Comparison of ENCODE assay signal across 8 cellular contexts in the genomic region with DNA sequence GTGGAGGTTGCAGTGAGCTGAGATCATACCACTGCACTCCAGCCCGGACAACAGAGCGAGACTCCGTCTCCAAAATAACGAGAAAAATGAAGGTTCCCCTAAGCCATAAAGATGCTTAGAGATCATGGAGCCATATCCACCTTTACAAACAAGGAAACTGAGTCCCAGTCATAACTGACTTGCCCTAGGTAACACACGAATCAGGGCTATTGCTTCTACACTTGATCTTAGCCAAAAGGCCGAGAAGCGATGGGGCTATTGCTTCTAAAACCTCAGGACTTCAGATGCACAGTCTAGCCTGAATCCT. TPM values are rescaled to one million over a fixed set of nuclear protein-coding genes. Genes with fewer than 3 reads are reported as not detected.
DNase-seq lines count a peak whose midpoint lies in the region; ATAC-seq and TF ChIP-seq lines count a peak whose summit lies in the region.

No MANE protein-coding gene starts in this region.

- H3K79me1 ChIP-seq in IMR-90 (ENCODE audit: low read depth in 1 of 2, low read length in 2 of 2): peaks cover 0 to 18% of the 10 kb centered on the region in 2 experiments; a peak in 3 of 4 replicates

- TF ChIP-seq POLR2A in IMR-90 (IDR thresholded peaks at IDR 0.05; ENCODE audit: low read depth, low read length): no peak

- peaks cover 43% of the 10 kb centered on the region for H3K4me1 ChIP-seq in IMR-90 (ENCODE audit: control insufficient read depth, insufficient read depth, low read length)
- H3K4me1 ChIP-seq in naive thymus-derived CD4-positive, alpha-beta T cell (ENCODE audit: control insufficient read depth in 2 of 2, insufficient read depth in 2 of 2, low read length in 2 of 2): peaks cover 30 to 40% of the 10 kb centered on the region in 2 donors

- TF ChIP-seq RAD21 in IMR-90 (IDR thresholded peaks at IDR 0.05; ENCODE audit: low read length): no peak

- H3K27me3 Mint-ChIP-seq in chondrocyte (ENCODE audit: low read depth): no peaks in the 10 kb centered on the region
- no peaks in the 10 kb centered on the region for H3K27me3 Mint-ChIP-seq in naive thymus-derived CD4-positive, alpha-beta T cell

- peak overlapping the region; percentile 98 for H2AK5ac ChIP-seq in IMR-90 (ENCODE audit: low read depth, low read length)

- H2BK15ac ChIP-seq in IMR-90 (ENCODE audit: low read depth, low read length): peak overlapping the region; percentile 96

- CTCF ChIA-PET in AG04450 (lab: Charles Lee): interaction anchor here (0.8 to 1.1 kb wide), 4 partner anchors 12 to 144 kb away, joined by 3 to 7 read pairs (median 4); partner anchors contain the start of gene CA11
- CTCF ChIA-PET in IMR-90 (lab: Yijun Ruan, JAX): no interaction called here
- CTCF ChIA-PET in naive thymus-derived CD4-positive, alpha-beta T cell (lab: Charles Lee): interaction anchor here (1.0 to 1.3 kb wide), 3 partner anchors 10 to 13 kb away, joined by 3 to 4 read pairs (median 3); no protein-coding TSS in a partner anchor

- peaks cover 4% of the 10 kb centered on the region; the same call in 1 of the 2 replicates for H4K20me1 ChIP-seq in IMR-90 (ENCODE audit: insufficient read depth, low read length)

- peak overlapping the region; percentile 61 for H3K23ac ChIP-seq in IMR-90 (ENCODE audit: low read depth, low read length)

- H3K9me1 ChIP-seq in IMR-90 (ENCODE audit: insufficient read depth, low read length): peaks cover 28% of the 10 kb centered on the region

- H3K27me3 ChIP-seq in AG04450 (ENCODE audit: control insufficient read depth, insufficient read depth, low read length) (no peaks in the 10 kb centered on the region), IMR-90 (ENCODE audit: control insufficient read depth, insufficient read depth, low read length) (no peaks in the 10 kb centered on the region)
- no peaks in the 10 kb centered on the region for H3K27me3 ChIP-seq in naive thymus-derived CD4-positive, alpha-beta T cell (ENCODE audit: control insufficient read depth in 2 of 2, insufficient read depth in 2 of 2, low read length in 2 of 2)

- no peak for DNase-seq in AG04450 (ENCODE audit: low read depth, low spot score)
- no peak for DNase-seq in IMR-90
- no peak for DNase-seq in chondrocyte (ENCODE audit: low spot score)
- DNase-seq in naive thymus-derived CD4-positive, alpha-beta T cell: no peak
- DNase-seq in RPMI8226: no peak

- H3K14ac ChIP-seq in IMR-90 (replicated peaks; ENCODE audit: low read depth, low read length): peak overlapping the region; percentile 95

- ATAC-seq in IMR-90 (ENCODE audit: low read depth) (no peak), HG03025 (IDR thresholded peaks at IDR 0.05; ENCODE audit: low FRiP score, unreplicated experiment) (no peak), HG03159 (IDR thresholded peaks at IDR 0.05; ENCODE audit: unreplicated experiment) (no peak), GM18868 (IDR thresholded peaks at IDR 0.05; ENCODE audit: unreplicated experiment) (no peak)
- ATAC-seq in naive thymus-derived CD4-positive, alpha-beta T cell: no peak

- peak overlapping the region; percentile 86 for H3K27ac Mint-ChIP-seq in chondrocyte (ENCODE audit: unreplicated experiment)
- peak overlapping the region; percentile 84 to 97 (median 94) for H3K27ac Mint-ChIP-seq in naive thymus-derived CD4-positive, alpha-beta T cell

- no TSS peak for BruUV-seq in IMR-90 (replicated peaks; lab: Mats Ljungman, UMichigan)

- TF ChIP-seq CTCF in AG04450 (IDR thresholded peaks at IDR 0.05; ENCODE audit: low read depth, low read length) (no peak), IMR-90 (conservative IDR thresholded peaks at IDR 0.05; ENCODE audit: low read depth, low read length) (no peak), chondrocyte (IDR thresholded peaks at IDR 0.05) (no peak)

- intact Hi-C loops in IMR-90 (cut with micrococcal nuclease): no loop called here
- intact Hi-C loops in naive thymus-derived CD4-positive, alpha-beta T cell (cut with micrococcal nuclease): loop anchor here (2.0 to 10.0 kb wide), 4 partner anchors 481 to 1241 kb away; partner anchors contain the start of genes C19orf73 (in 2 of the 2), PPFIA3 (in 2 of the 2), AKT1S1 (in 1 of the 2) and LIN7B (in 1 of the 2)

- H3K56ac ChIP-seq in IMR-90 (ENCODE audit: extremely low read depth, insufficient read depth, low read length): peak overlapping the region; percentile 63

- peak overlapping the region; percentile 92 for H3K18ac ChIP-seq in IMR-90 (ENCODE audit: low read depth, low read length)

- WGBS in IMR-90 (ENCODE audit: extremely low coverage in 2 of 2, insufficient read length in 1 of 2), 2 experiments: no CpG with 5 or more reads among the region's 7 CpGs

- H2AK9ac ChIP-seq in IMR-90 (replicated peaks; ENCODE audit: low read depth, low read length, poor library complexity): peak overlapping the region; percentile 88

- H3K9me3 ChIP-seq in AG04450 (ENCODE audit: control insufficient read depth, insufficient read depth, low read length): peaks cover 9% of the 10 kb centered on the region; the same call in 1 of the 2 replicates
- no peaks in the 10 kb centered on the region for H3K9me3 ChIP-seq in IMR-90 (ENCODE audit: control insufficient read depth, insufficient read depth, low read length)
- H3K9me3 ChIP-seq in naive thymus-derived CD4-positive, alpha-beta T cell (ENCODE audit: control insufficient read depth in 2 of 3, low read length in 3 of 3): no peaks in the 10 kb centered on the region

- H3K4me2 ChIP-seq in IMR-90 (ENCODE audit: low read depth, low read length): peak overlapping the region; percentile 67

- peak overlapping the region; percentile 96 for H3K4ac ChIP-seq in IMR-90 (ENCODE audit: low read depth, low read length)

- H2BK20ac ChIP-seq in IMR-90 (ENCODE audit: low read depth, low read length): peak overlapping the region; percentile 99

- H2AFZ ChIP-seq in IMR-90 (replicated peaks; ENCODE audit: low read length, poor library complexity): peak overlapping the region; percentile 91

- no peaks in the 10 kb centered on the region; the same call in 1 of the 2 replicates for H3K36me3 ChIP-seq in IMR-90 (ENCODE audit: control insufficient read depth, insufficient read depth, low read length)
- H3K36me3 ChIP-seq in naive thymus-derived CD4-positive, alpha-beta T cell (ENCODE audit: control insufficient read depth in 2 of 3, insufficient read depth in 3 of 3, low read length in 3 of 3): peaks cover 4 to 59% (median 11%) of the 10 kb centered on the region in 3 experiments

- H4K8ac ChIP-seq in IMR-90 (ENCODE audit: low read depth in 2 of 2, low read length in 2 of 2): peak overlapping the region; percentile 92 to 99

- H3K9me3 Mint-ChIP-seq in chondrocyte (ENCODE audit: low read depth): no peaks in the 10 kb centered on the region
- H3K9me3 Mint-ChIP-seq in naive thymus-derived CD4-positive, alpha-beta T cell: peaks cover 0 to 9% (median 0%) of the 10 kb centered on the region in 11 donors

- H2BK120ac ChIP-seq in IMR-90 (ENCODE audit: low read depth, low read length): peak overlapping the region; percentile 97

- H3K27ac ChIP-seq in AG04450 (ENCODE audit: low read depth, low read length): peak overlapping the region; percentile 52
- peak overlapping the region; percentile 83 for H3K27ac ChIP-seq in IMR-90 (ENCODE audit: insufficient read depth, low read length)
- H3K27ac ChIP-seq in naive thymus-derived CD4-positive, alpha-beta T cell (ENCODE audit: low read depth, low read length): peak overlapping the region; percentile 88

- H4K91ac ChIP-seq in IMR-90 (ENCODE audit: insufficient read depth, low read depth, low read length): peak overlapping the region; percentile 95

- peak overlapping the region; percentile 71 for H3K9ac ChIP-seq in IMR-90 (ENCODE audit: low read depth, low read length)

- POLR2A ChIA-PET in AG04450 (lab: Yijun Ruan, JAX) (interaction anchor here (1.0 to 1.6 kb wide), 3 partner anchors 10 to 15 kb away, joined by 3 to 9 read pairs (median 8); partner anchors contain the start of genes CA11, RPL18 and SPHK2), IMR-90 (lab: Charles Lee; ENCODE audit: unreplicated experiment) (interaction anchor here (0.7 kb wide), 1 partner anchor 15 kb away, joined by 3 read pairs; no protein-coding TSS in a partner anchor)
- POLR2A ChIA-PET in naive thymus-derived CD4-positive, alpha-beta T cell (lab: Charles Lee): interaction anchor here (0.6 to 7.5 kb wide), 12 partner anchors 9 to 1503 kb away, joined by 3 to 73 read pairs (median 4); partner anchors contain the start of genes CA11, RPL18, SAE1 and SPHK2

- H3K4me3 ChIP-seq in AG04450 (ENCODE audit: low read depth, low read length) (peak overlapping the region; percentile 37), IMR-90 (ENCODE audit: insufficient read depth, low read depth, low read length) (peak overlapping the region; percentile 14; the same call in 1 of the 2 replicates)
- H3K4me3 ChIP-seq in naive thymus-derived CD4-positive, alpha-beta T cell (ENCODE audit: low read length): peak overlapping the region; percentile 89

- dilution Hi-C loops in IMR-90 (cut with HindIII; ENCODE audit: low sequenced_read_pairs, unreplicated experiment): no loop called here

- H2BK5ac ChIP-seq in IMR-90 (ENCODE audit: low read depth, low read length, poor library complexity, severe bottlenecking): peak overlapping the region; percentile 91

- H4K5ac ChIP-seq in IMR-90 (ENCODE audit: low read depth, low read length): peak overlapping the region; percentile 95

- no peaks in the 10 kb centered on the region for H3K36me3 Mint-ChIP-seq in chondrocyte (ENCODE audit: low read depth)
- H3K36me3 Mint-ChIP-seq in naive thymus-derived CD4-positive, alpha-beta T cell: peaks cover 0 to 13% (median 8%) of the 10 kb centered on the region in 5 donors

- peaks cover 59% of the 10 kb centered on the region for H3K4me1 Mint-ChIP-seq in chondrocyte (ENCODE audit: low read depth)
- peaks cover 13 to 48% (median 43%) of the 10 kb centered on the region in 7 donors for H3K4me1 Mint-ChIP-seq in naive thymus-derived CD4-positive, alpha-beta T cell

- peak overlapping the region; percentile 33 for H3K4me3 Mint-ChIP-seq in chondrocyte (ENCODE audit: unreplicated experiment)
- peak overlapping the region; percentile 82 to 100 (median 86) for H3K4me3 Mint-ChIP-seq in naive thymus-derived CD4-positive, alpha-beta T cell

- in situ Hi-C loops in IMR-90 (cut with MboI; ENCODE audit: low sequenced_read_pairs): no loop called here

RNA-seq across cellular contexts. Expression of gene DBP, which starts 3.2 kb away (rescaled TPM):
- polyA plus RNA-seq in AG04450 (2011; rRNA removed) (3.4 and 4.0 TPM in 2 replicates), IMR-90 (2012; rRNA removed) (3.0 and 3.6 TPM in 2 replicates)
- 3.9 and 4.5 TPM in 2 replicates for polyA minus RNA-seq in AG04450 (2011; rRNA and poly(A)+ RNA removed)
- total RNA-seq in IMR-90 (2012; rRNA removed) (2.5 and 3.6 TPM in 2 replicates), chondrocyte (2.1 to 6.2 TPM (median 3.9 TPM) in 3 replicates)
- polyA plus RNA-seq in IMR-90 (2012; cell fraction: cytosol; rRNA removed): 2.9 and 6.3 TPM in 2 replicates
- 2.2 and 2.6 TPM in 2 replicates for polyA plus RNA-seq in IMR-90 (2012; cell fraction: nucleus; rRNA removed; ENCODE audit: low replicate concordance)
- 10 to 100 TPM; 11.9 to 79.9 (median 33.2) TPM for total RNA-seq in naive thymus-derived CD4-positive, alpha-beta T cell
- 100 to 1,000 TPM in 1 of 2 donors, 10 to 100 TPM in 1; 61.7 to 130 TPM for polyA plus RNA-seq in naive thymus-derived CD4-positive, alpha-beta T cell

RNA-seq across cellular contexts. Expression of gene CA11, which starts 12.0 kb away (rescaled TPM):
- polyA plus RNA-seq in AG04450 (2011; rRNA removed) (3.7 and 4.3 TPM in 2 replicates), IMR-90 (2012; rRNA removed) (2.7 and 2.9 TPM in 2 replicates)
- 1.1 and 1.5 TPM in 2 replicates for polyA minus RNA-seq in AG04450 (2011; rRNA and poly(A)+ RNA removed)
- total RNA-seq in IMR-90 (2012; rRNA removed) (1.3 and 1.7 TPM in 2 replicates), chondrocyte (8.1 to 14.1 TPM (median 9.1 TPM) in 3 replicates)
- polyA plus RNA-seq in IMR-90 (2012; cell fraction: cytosol; rRNA removed): 2.7 and 4.7 TPM in 2 replicates
- polyA plus RNA-seq in IMR-90 (2012; cell fraction: nucleus; rRNA removed; ENCODE audit: low replicate concordance): 2.7 and 3.3 TPM in 2 replicates
- total RNA-seq in naive thymus-derived CD4-positive, alpha-beta T cell: 10 to 100 TPM in 4 of 5 experiments, 1 to 10 TPM in 1; 7.5 to 20.5 (median 12.5) TPM
- polyA plus RNA-seq in naive thymus-derived CD4-positive, alpha-beta T cell: 1 to 10 TPM; 6.3 to 8.0 TPM

RNA-seq across cellular contexts. Expression of gene SPHK2, which starts 14.7 kb away (rescaled TPM):
- polyA plus RNA-seq in AG04450 (2011; rRNA removed) (4.6 and 6.1 TPM in 2 replicates), IMR-90 (2012; rRNA removed) (9.9 and 11.9 TPM in 2 replicates)
- polyA minus RNA-seq in AG04450 (2011; rRNA and poly(A)+ RNA removed): 6.1 and 6.6 TPM in 2 replicates
- total RNA-seq in IMR-90 (2012; rRNA removed) (1.6 and 1.7 TPM in 2 replicates), chondrocyte (18.6 to 26.5 TPM (median 20.7 TPM) in 3 replicates)
- polyA plus RNA-seq in IMR-90 (2012; cell fraction: cytosol; rRNA removed): 10.3 and 12.8 TPM in 2 replicates
- polyA plus RNA-seq in IMR-90 (2012; cell fraction: nucleus; rRNA removed; ENCODE audit: low replicate concordance): 24.1 and 56.8 TPM in 2 replicates
- total RNA-seq in naive thymus-derived CD4-positive, alpha-beta T cell: 10 to 100 TPM; 20.1 to 34.7 (median 30.5) TPM
- polyA plus RNA-seq in naive thymus-derived CD4-positive, alpha-beta T cell: 10 to 100 TPM; 11.2 to 11.7 TPM

RNA-seq across cellular contexts. Expression of gene RPL18, which starts 15.0 kb away (rescaled TPM):
- polyA plus RNA-seq in AG04450 (2011; rRNA removed) (1,020 and 1,259 TPM in 2 replicates), IMR-90 (2012; rRNA removed) (1,897 and 2,254 TPM in 2 replicates)
- polyA minus RNA-seq in AG04450 (2011; rRNA and poly(A)+ RNA removed): 587 and 645 TPM in 2 replicates
- total RNA-seq in IMR-90 (2012; rRNA removed) (1,909 and 2,552 TPM in 2 replicates), chondrocyte (727 to 753 TPM (median 751 TPM) in 3 replicates)
- polyA plus RNA-seq in IMR-90 (2012; cell fraction: cytosol; rRNA removed): 2,745 and 3,594 TPM in 2 replicates
- polyA plus RNA-seq in IMR-90 (2012; cell fraction: nucleus; rRNA removed; ENCODE audit: low replicate concordance): 695 and 912 TPM in 2 replicates
- 1,000 to 10,000 TPM; 1,570 to 2,826 (median 2,745) TPM for total RNA-seq in naive thymus-derived CD4-positive, alpha-beta T cell
- 1,000 to 10,000 TPM; 2,813 to 2,817 TPM for polyA plus RNA-seq in naive thymus-derived CD4-positive, alpha-beta T cell

RNA-seq across cellular contexts. Expression of gene FAM83E, which starts 19.1 kb away (rescaled TPM):
- polyA plus RNA-seq in AG04450 (2011; rRNA removed) (not detected in 2 replicates), IMR-90 (2012; rRNA removed) (0.05 and 0.17 TPM in 2 replicates)
- 0.65 TPM in 1 of 2 replicates, not detected in the other for polyA minus RNA-seq in AG04450 (2011; rRNA and poly(A)+ RNA removed)
- total RNA-seq in IMR-90 (2012; rRNA removed) (0.36 and 0.56 TPM in 2 replicates), chondrocyte (0.38 to 0.77 TPM (median 0.67 TPM) in 3 replicates)
- polyA plus RNA-seq in IMR-90 (2012; cell fraction: cytosol; rRNA removed): not detected in 2 replicates
- 0.11 and 0.25 TPM in 2 replicates for polyA plus RNA-seq in IMR-90 (2012; cell fraction: nucleus; rRNA removed; ENCODE audit: low replicate concordance)
- total RNA-seq in naive thymus-derived CD4-positive, alpha-beta T cell: 1 to 10 TPM in 3 of 5 experiments, under 1 TPM in 1, not detected in 1; 0.80 to 3.7 (median 2.9) TPM
- under 1 TPM in 1 of 2 donors, not detected in 1; 0.66 TPM for polyA plus RNA-seq in naive thymus-derived CD4-positive, alpha-beta T cell

Comparison
In these comparisons a context has a peak if more than half of its experiments do, and no peak if none do; other contexts are left out.
1. H3K4me3 ChIP-seq: peak in every context shown above with its lines; median percentile 89 in naive thymus-derived CD4-positive, alpha-beta T cell; 37 in AG04450; 14 in IMR-90.